Comparison of ENCODE assay signal across 17 cellular contexts in genomic region chr18:54606835-54607212, GRCh38. TPM values are rescaled to one million over a fixed set of nuclear protein-coding genes. Genes with fewer than 3 reads are reported as not detected.
A peak's percentile ranks its signal among the peaks of the same experiment; 100 is the strongest.
DNase-seq lines count a peak whose midpoint lies in the region; ATAC-seq and TF ChIP-seq lines count a peak whose summit lies in the region.
"Had no signal": no experiment of that assay in that cellular context is flagged by ENCODE, and none has a peak within 500 bp of the region (broad histone marks: within the 10 kb centered on the region; RNA-seq: fewer than 3 reads in every experiment).

No MANE protein-coding gene starts in this region.

- DNase-seq in GM23338 (ENCODE audit: low spot score) = peak; percentile 36
- DNase-seq in body of pancreas = peak; percentile 18 to 22 (median 20)
- no peak for DNase-seq in activated naive CD4-positive, alpha-beta T cell treated with anti-CD3 and anti-CD28 coated beads, Interleukin-2, amount 10 ng/mL, durations not matched to agents 7 days and 5 days
- no peak for DNase-seq in activated T-helper 1 cell treated with anti-CD3 and anti-CD28 coated beads, Interleukin-12 subunit alpha, Interleukin-12 subunit beta, Interleukin-2, Interleukin-4 antibody, amounts not matched to agents 30 ng/mL and 10 ng/mL and 1 ng/mL, durations not matched to agents 14 hours and 24 hours and 36 hours (ENCODE audit: low spot score)
- DNase-seq: activated CD4-positive, alpha-beta T cell treated with anti-CD3 and anti-CD28 coated beads, Interleukin-2, amount 50 U/mL, for 48 hours; activated naive CD8-positive, alpha-beta T cell treated with anti-CD3 and anti-CD28 coated beads, Interleukin-2, amount 10 ng/mL, durations not matched to agents 7 days and 5 days; activated T-cell treated with anti-CD3 and anti-CD28 coated beads, Interleukin-2, amount 50 U/mL, for 4 hours; effector CD4-positive, alpha-beta T cell; GDM1 had no signal

- peak overlapping the region; percentile 91 for H3K27ac ChIP-seq in GM23338 (ENCODE audit: low read depth)
- peak overlapping the region; percentile 90 to 93 (median 91) for H3K27ac ChIP-seq in body of pancreas
- H3K27ac ChIP-seq in iPS-20b (ENCODE audit: low read length) = peak overlapping the region; percentile 95
- H3K27ac ChIP-seq in parathyroid adenoma = no peak overlapping the region
- H3K27ac ChIP-seq: right atrium auricular region, RWPE1 had no signal

- H3K9me3 ChIP-seq in body of pancreas = no peaks in the 10 kb centered on the region
- H3K9me3 ChIP-seq in iPS-20b (ENCODE audit: insufficient read depth, low read depth, low read length) = no peaks in the 10 kb centered on the region
- H3K9me3 ChIP-seq in parathyroid adenoma (ENCODE audit: control insufficient read depth, low read length) = no peaks in the 10 kb centered on the region
- H3K9me3 ChIP-seq: right atrium auricular region had no signal

- H3K27ac Mint-ChIP-seq in GM23338 = peak overlapping the region; percentile 93
- no peak overlapping the region for H3K27ac Mint-ChIP-seq in activated naive CD4-positive, alpha-beta T cell treated with anti-CD3 and anti-CD28 coated beads, Interleukin-2, amount 10 ng/mL, durations not matched to agents 7 days and 5 days
- H3K27ac Mint-ChIP-seq in activated T-helper 1 cell treated with anti-CD3 and anti-CD28 coated beads, Interleukin-12 subunit alpha, Interleukin-12 subunit beta, Interleukin-2, Interleukin-4 antibody, amounts not matched to agents 30 ng/mL and 10 ng/mL and 1 ng/mL, durations not matched to agents 14 hours and 24 hours and 36 hours = no peak overlapping the region
- H3K27ac Mint-ChIP-seq: activated naive CD8-positive, alpha-beta T cell treated with anti-CD3 and anti-CD28 coated beads, Interleukin-2, amount 10 ng/mL, durations not matched to agents 7 days and 5 days had no signal

- TF ChIP-seq CTCF in GM23338 (conservative IDR thresholded peaks at IDR 0.05; ENCODE audit: low read depth in 2 of 2) = no peak
- TF ChIP-seq CTCF in body of pancreas (IDR thresholded peaks at IDR 0.05) = no peak
- TF ChIP-seq CTCF in parathyroid adenoma (IDR thresholded peaks at IDR 0.05) = no peak

- ATAC-seq in GM23338 (peak; percentile 82), body of pancreas (peak; percentile 29), HG02759 (IDR thresholded peaks at IDR 0.05; ENCODE audit: unreplicated experiment) (no peak), GM21717 (IDR thresholded peaks at IDR 0.05; ENCODE audit: unreplicated experiment) (no peak)
- ATAC-seq: activated T-cell treated with anti-CD3 and anti-CD28 coated beads, Interleukin-2, amount 50 U/mL, for 4 hours had no signal

- H3K9me3 Mint-ChIP-seq in GM23338 = no peaks in the 10 kb centered on the region
- H3K9me3 Mint-ChIP-seq in activated naive CD4-positive, alpha-beta T cell treated with anti-CD3 and anti-CD28 coated beads, Interleukin-2, amount 10 ng/mL, durations not matched to agents 7 days and 5 days = no peaks in the 10 kb centered on the region
- H3K9me3 Mint-ChIP-seq in activated T-helper 1 cell treated with anti-CD3 and anti-CD28 coated beads, Interleukin-12 subunit alpha, Interleukin-12 subunit beta, Interleukin-2, Interleukin-4 antibody, amounts not matched to agents 30 ng/mL and 10 ng/mL and 1 ng/mL, durations not matched to agents 14 hours and 24 hours and 36 hours = no peaks in the 10 kb centered on the region
- H3K9me3 Mint-ChIP-seq: activated naive CD8-positive, alpha-beta T cell treated with anti-CD3 and anti-CD28 coated beads, Interleukin-2, amount 10 ng/mL, durations not matched to agents 7 days and 5 days; activated T-cell treated with anti-CD3 and anti-CD28 coated beads, Interleukin-2, amount 50 U/mL, for 4 hours had no signal

- H3K4me2 ChIP-seq in GM23338 = peak overlapping the region; percentile 47
- peak overlapping the region; percentile 76 for H3K4me2 ChIP-seq in parathyroid adenoma (ENCODE audit: low read length)

- H3K27me3 ChIP-seq in GM23338 (ENCODE audit: insufficient read depth) (no peaks in the 10 kb centered on the region), body of pancreas (no peaks in the 10 kb centered on the region), iPS-20b (ENCODE audit: insufficient read depth, low read length) (no peaks in the 10 kb centered on the region), parathyroid adenoma (ENCODE audit: control insufficient read depth, insufficient read depth, low read length) (no peaks in the 10 kb centered on the region)
- H3K27me3 ChIP-seq: right atrium auricular region had no signal

- peaks cover 55% of the 10 kb centered on the region for H3K4me1 Mint-ChIP-seq in GM23338
- H3K4me1 Mint-ChIP-seq in activated naive CD4-positive, alpha-beta T cell treated with anti-CD3 and anti-CD28 coated beads, Interleukin-2, amount 10 ng/mL, durations not matched to agents 7 days and 5 days = no peaks in the 10 kb centered on the region
- peaks cover 10% of the 10 kb centered on the region for H3K4me1 Mint-ChIP-seq in activated T-helper 1 cell treated with anti-CD3 and anti-CD28 coated beads, Interleukin-12 subunit alpha, Interleukin-12 subunit beta, Interleukin-2, Interleukin-4 antibody, amounts not matched to agents 30 ng/mL and 10 ng/mL and 1 ng/mL, durations not matched to agents 14 hours and 24 hours and 36 hours (ENCODE audit: low read depth)
- H3K4me1 Mint-ChIP-seq: activated naive CD8-positive, alpha-beta T cell treated with anti-CD3 and anti-CD28 coated beads, Interleukin-2, amount 10 ng/mL, durations not matched to agents 7 days and 5 days had no signal

- no peaks in the 10 kb centered on the region for H3K27me3 Mint-ChIP-seq in GM23338 (ENCODE audit: insufficient read depth, low read depth, poor library complexity)
- no peaks in the 10 kb centered on the region for H3K27me3 Mint-ChIP-seq in activated naive CD4-positive, alpha-beta T cell treated with anti-CD3 and anti-CD28 coated beads, Interleukin-2, amount 10 ng/mL, durations not matched to agents 7 days and 5 days
- H3K27me3 Mint-ChIP-seq in activated T-helper 1 cell treated with anti-CD3 and anti-CD28 coated beads, Interleukin-12 subunit alpha, Interleukin-12 subunit beta, Interleukin-2, Interleukin-4 antibody, amounts not matched to agents 30 ng/mL and 10 ng/mL and 1 ng/mL, durations not matched to agents 14 hours and 24 hours and 36 hours (ENCODE audit: insufficient read depth) = no peaks in the 10 kb centered on the region
- H3K27me3 Mint-ChIP-seq: activated naive CD8-positive, alpha-beta T cell treated with anti-CD3 and anti-CD28 coated beads, Interleukin-2, amount 10 ng/mL, durations not matched to agents 7 days and 5 days had no signal

- no peaks in the 10 kb centered on the region for H3K36me3 Mint-ChIP-seq in GM23338 (ENCODE audit: low read depth)
- H3K36me3 Mint-ChIP-seq in activated naive CD4-positive, alpha-beta T cell treated with anti-CD3 and anti-CD28 coated beads, Interleukin-2, amount 10 ng/mL, durations not matched to agents 7 days and 5 days = no peaks in the 10 kb centered on the region
- H3K36me3 Mint-ChIP-seq in activated T-helper 1 cell treated with anti-CD3 and anti-CD28 coated beads, Interleukin-12 subunit alpha, Interleukin-12 subunit beta, Interleukin-2, Interleukin-4 antibody, amounts not matched to agents 30 ng/mL and 10 ng/mL and 1 ng/mL, durations not matched to agents 14 hours and 24 hours and 36 hours (ENCODE audit: low read depth) = no peaks in the 10 kb centered on the region
- H3K36me3 Mint-ChIP-seq: activated naive CD8-positive, alpha-beta T cell treated with anti-CD3 and anti-CD28 coated beads, Interleukin-2, amount 10 ng/mL, durations not matched to agents 7 days and 5 days had no signal

- CTCF ChIA-PET in activated naive CD4-positive, alpha-beta T cell treated with anti-CD3 and anti-CD28 coated beads, Interleukin-2, amount 10 ng/mL, durations not matched to agents 7 days and 5 days (lab: Charles Lee) = no interaction called here

- H3K9ac ChIP-seq in iPS-20b (ENCODE audit: low read depth, low read length) (peak overlapping the region; percentile 76), parathyroid adenoma (no peak overlapping the region)

- no peaks in the 10 kb centered on the region for H3K79me2 ChIP-seq in GM23338 (replicated peaks; ENCODE audit: insufficient read depth)
- no peaks in the 10 kb centered on the region for H3K79me2 ChIP-seq in parathyroid adenoma

- H3K4me3 Mint-ChIP-seq in GM23338 = no peak overlapping the region
- H3K4me3 Mint-ChIP-seq in activated naive CD4-positive, alpha-beta T cell treated with anti-CD3 and anti-CD28 coated beads, Interleukin-2, amount 10 ng/mL, durations not matched to agents 7 days and 5 days = no peak overlapping the region
- H3K4me3 Mint-ChIP-seq in activated T-helper 1 cell treated with anti-CD3 and anti-CD28 coated beads, Interleukin-12 subunit alpha, Interleukin-12 subunit beta, Interleukin-2, Interleukin-4 antibody, amounts not matched to agents 30 ng/mL and 10 ng/mL and 1 ng/mL, durations not matched to agents 14 hours and 24 hours and 36 hours = no peak overlapping the region
- H3K4me3 Mint-ChIP-seq: activated naive CD8-positive, alpha-beta T cell treated with anti-CD3 and anti-CD28 coated beads, Interleukin-2, amount 10 ng/mL, durations not matched to agents 7 days and 5 days; activated T-cell treated with anti-CD3 and anti-CD28 coated beads, Interleukin-2, amount 50 U/mL, for 4 hours had no signal

- H3K4me3 ChIP-seq in GM23338 (peak overlapping the region; percentile 5; the same call in 1 of the 2 replicates), body of pancreas (no peak overlapping the region), iPS-20b (ENCODE audit: low read length) (peak overlapping the region; percentile 49; the same call in 1 of the 2 replicates), parathyroid adenoma (ENCODE audit: low read depth, low read length) (no peak overlapping the region)
- H3K4me3 ChIP-seq: right atrium auricular region had no signal

- H3K36me3 ChIP-seq in GM23338 (ENCODE audit: insufficient read depth) = no peaks in the 10 kb centered on the region
- no peaks in the 10 kb centered on the region for H3K36me3 ChIP-seq in body of pancreas (replicated peaks in 1 of 2; ENCODE audit: insufficient read depth in 1 of 2, low read depth in 2 of 2)
- no peaks in the 10 kb centered on the region for H3K36me3 ChIP-seq in iPS-20b (ENCODE audit: insufficient read depth, low read depth, low read length)
- H3K36me3 ChIP-seq in parathyroid adenoma (ENCODE audit: control insufficient read depth, insufficient read depth, low read length) = no peaks in the 10 kb centered on the region
- H3K36me3 ChIP-seq: right atrium auricular region had no signal

- H3F3A ChIP-seq in GM23338 (replicated peaks; ENCODE audit: low read depth) = no peaks in the 10 kb centered on the region

- H3K4me1 ChIP-seq in GM23338 (ENCODE audit: insufficient read depth) (peaks cover 29% of the 10 kb centered on the region), body of pancreas (peaks cover 27% of the 10 kb centered on the region), iPS-20b (ENCODE audit: insufficient read depth, low read length) (peaks cover 35% of the 10 kb centered on the region), parathyroid adenoma (no peaks in the 10 kb centered on the region)
- H3K4me1 ChIP-seq: right atrium auricular region had no signal

- WGBS in body of pancreas, 2 donors = 80 to 87% methylated on average over 9 of the region's 9 CpGs

- TF ChIP-seq POLR2A in body of pancreas (IDR thresholded peaks at IDR 0.05) = no peak

- no peaks in the 10 kb centered on the region; the same call in 1 of the 2 replicates for H3K9me2 ChIP-seq in GM23338 (ENCODE audit: insufficient read depth)

- H2AFZ ChIP-seq in GM23338 = no peak overlapping the region
- H2AFZ ChIP-seq in parathyroid adenoma = no peak overlapping the region

- H4K20me1 ChIP-seq in GM23338 (replicated peaks; ENCODE audit: insufficient read depth) = no peaks in the 10 kb centered on the region

- intact Hi-C loops in body of pancreas (cut with DNase I) = no loop called here
- intact Hi-C loops in activated T-helper 1 cell treated with anti-CD3 and anti-CD28 coated beads, Interleukin-12 subunit alpha, Interleukin-12 subunit beta, Interleukin-2, Interleukin-4 antibody, amounts not matched to agents 30 ng/mL and 10 ng/mL and 1 ng/mL, durations not matched to agents 14 hours and 24 hours and 36 hours (cut with micrococcal nuclease) = no loop called here

RNA-seq across cellular contexts. Expression of gene DYNAP, which starts 15.8 kb away (rescaled TPM):
- 0.28 and 1.0 TPM in 2 replicates for total RNA-seq in GM23338 (2014; rRNA removed; shearing (Covaris generic))
- polyA plus RNA-seq in GM23338 (2016; fragmentation: Nextera tagmentation; extraction: Ambion mirVana) = 0.13 TPM in 1 of 2 replicates, not detected in the other
- not detected for total RNA-seq in body of pancreas
- not detected in 2 replicates for total RNA-seq in activated T-helper 1 cell treated with anti-CD3 and anti-CD28 coated beads, Interleukin-12 subunit alpha, Interleukin-12 subunit beta, Interleukin-2, Interleukin-4 antibody, amounts not matched to agents 30 ng/mL and 10 ng/mL and 1 ng/mL, durations not matched to agents 14 hours and 24 hours and 36 hours
- total RNA-seq: activated naive CD8-positive, alpha-beta T cell treated with anti-CD3 and anti-CD28 coated beads, Interleukin-2, amount 10 ng/mL, durations not matched to agents 7 days and 5 days; activated T-cell treated with anti-CD3 and anti-CD28 coated beads, Interleukin-2, amount 50 U/mL, for 4 hours; cardiac septum; right atrium auricular region had no signal
- polyA plus RNA-seq: AG04450 had no signal

Comparison
In these comparisons a context has a peak if more than half of its experiments do, and no peak if none do; other contexts are left out.
1. ATAC-seq: peak in GM23338 (single experiment) and body of pancreas (single experiment); none in HG02759 (single experiment) and GM21717 (single experiment).
2. DNase-seq: peak in GM23338 (single experiment) and body of pancreas (4 of 4); none in activated naive CD4-positive, alpha-beta T cell treated with anti-CD3 and anti-CD28 coated beads, Interleukin-2, amount 10 ng/mL, durations not matched to agents 7 days and 5 days (single experiment) and activated T-helper 1 cell treated with anti-CD3 and anti-CD28 coated beads, Interleukin-12 subunit alpha, Interleukin-12 subunit beta, Interleukin-2, Interleukin-4 antibody, amounts not matched to agents 30 ng/mL and 10 ng/mL and 1 ng/mL, durations not matched to agents 14 hours and 24 hours and 36 hours (single experiment).
3. H3K4me3 ChIP-seq: peak in GM23338 (single experiment) and iPS-20b (single experiment); none in body of pancreas (0 of 2) and parathyroid adenoma (single experiment).